ENCODE assay signal across 9 cellular contexts in the genomic region with DNA sequence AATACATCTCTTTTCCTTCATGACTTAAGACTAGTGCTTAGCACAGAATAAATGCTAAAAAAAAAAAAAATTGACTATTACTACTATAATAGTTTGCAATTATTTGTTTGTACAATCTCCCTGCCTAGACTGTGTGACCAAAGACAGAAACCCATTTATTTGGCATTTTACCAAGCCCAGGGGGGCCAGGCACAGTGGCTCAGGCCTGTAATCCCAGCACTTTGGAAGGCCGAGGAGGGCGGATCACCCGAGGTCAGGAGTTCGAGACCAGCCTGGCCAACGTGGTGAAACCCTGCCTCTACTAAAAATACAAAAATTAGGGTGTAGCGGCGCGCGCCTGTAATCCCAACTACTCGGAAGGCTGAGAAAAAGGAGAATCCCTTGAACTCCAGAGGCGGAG. TPM values are rescaled to one million over a fixed set of nuclear protein-coding genes. Genes with fewer than 3 reads are reported as not detected.
DNase-seq lines count a peak whose midpoint lies in the region; ATAC-seq and TF ChIP-seq lines count a peak whose summit lies in the region.
"Had no signal": no experiment of that assay in that cellular context is flagged by ENCODE, and none has a peak within 500 bp of the region (broad histone marks: within the 10 kb centered on the region; RNA-seq: fewer than 3 reads in every experiment).

No MANE protein-coding gene starts in this region.

- CTCF ChIA-PET in OCI-LY7 (lab: Charles Lee; ENCODE audit: unreplicated experiment), result no interaction called here

- TF ChIP-seq CTCF in OCI-LY7 (conservative IDR thresholded peaks at IDR 0.05; ENCODE audit: low read length), result no peak
- TF ChIP-seq CTCF in epithelial cell of esophagus (IDR thresholded peaks at IDR 0.05; ENCODE audit: insufficient read depth, low read depth, low read length, missing control alignments), result no peak
- no peak for TF ChIP-seq CTCF in prostate gland (IDR thresholded peaks at IDR 0.05)
- no peak for TF ChIP-seq CTCF in colonic mucosa (IDR thresholded peaks at IDR 0.05)

- no peak for TF ChIP-seq POLR2A in prostate gland (IDR thresholded peaks at IDR 0.05)

- peaks cover 36% of the 10 kb centered on the region for H3K36me3 ChIP-seq in OCI-LY7 (ENCODE audit: insufficient read depth, low read length)
- H3K36me3 ChIP-seq in prostate gland, result no peaks in the 10 kb centered on the region
- H3K36me3 ChIP-seq in colonic mucosa, result no peaks in the 10 kb centered on the region

- no peak overlapping the region for H2AFZ ChIP-seq in OCI-LY7 (ENCODE audit: low read length)

- POLR2A ChIA-PET in OCI-LY7 (lab: Charles Lee), result interaction anchor here (1.0 to 3.7 kb wide), 3 partner anchors 11 to 18 kb away, joined by 3 to 29 read pairs (median 8); a partner anchor contains a TSS

- 59% methylated on average over 11 of the region's 11 CpGs for WGBS in prostate gland

- H3K4me1 ChIP-seq in OCI-LY7 (ENCODE audit: insufficient read depth, low read length, poor library complexity, severe bottlenecking) (peaks cover 38% of the 10 kb centered on the region), prostate gland (replicated peaks) (peaks cover 5% of the 10 kb centered on the region), colonic mucosa (peaks cover 6% of the 10 kb centered on the region)

- H3K9me3 ChIP-seq in OCI-LY7 (ENCODE audit: low read length) (no peaks in the 10 kb centered on the region), prostate gland (no peaks in the 10 kb centered on the region), colonic mucosa (no peaks in the 10 kb centered on the region)

- H3K27ac ChIP-seq in OCI-LY7 (ENCODE audit: low read depth, low read length, poor library complexity, severe bottlenecking), result peak overlapping the region; percentile 75
- H3K27ac ChIP-seq in prostate gland, result peak overlapping the region in 1 of 2 donors; percentile 88
- no peak overlapping the region for H3K27ac ChIP-seq in colonic mucosa

- intact Hi-C loops in OCI-LY7 (cut with micrococcal nuclease; ENCODE audit: unreplicated experiment), result loop anchor here (5.0 kb wide), 1 partner anchor 317 kb away; no protein-coding TSS in a partner anchor
- intact Hi-C loops in prostate gland (cut with DNase I), result no loop called here
- intact Hi-C loops in colonic mucosa (cut with DNase I), result no loop called here

- no peaks in the 10 kb centered on the region for H3K27me3 ChIP-seq in prostate gland (replicated peaks; ENCODE audit: insufficient read depth)
- no peaks in the 10 kb centered on the region for H3K27me3 ChIP-seq in colonic mucosa

- ATAC-seq in GM21447 (IDR thresholded peaks at IDR 0.05; ENCODE audit: unreplicated experiment), result no peak

- H3K9ac ChIP-seq in colonic mucosa (ENCODE audit: low read depth in 2 of 2, low read length in 2 of 2), result no peak overlapping the region

- H3K4me3 ChIP-seq in OCI-LY7 (ENCODE audit: low read depth, low read length, poor library complexity, severe bottlenecking), result peak overlapping the region; percentile 94
- H3K4me3 ChIP-seq in epithelial cell of esophagus (ENCODE audit: low read length), result peak overlapping the region; percentile 66
- peak overlapping the region; percentile 75 to 84 for H3K4me3 ChIP-seq in prostate gland
- no peak overlapping the region for H3K4me3 ChIP-seq in colonic mucosa

- DNase-seq in EH (ENCODE audit: low read depth) (peak; percentile 20), OCI-LY7 (ENCODE audit: low spot score) (no peak), epithelial cell of esophagus (ENCODE audit: low read depth) (no peak), prostate gland (ENCODE audit: low spot score) (no peak), HT-29 (ENCODE audit: low spot score) (no peak), occipital lobe (lab: John Stamatoyannopoulos, UW) (no peak), colonic mucosa (no peak)
- DNase-seq: NCI-H1436 had no signal

- peaks cover 90% of the 10 kb centered on the region for H3K79me2 ChIP-seq in OCI-LY7 (ENCODE audit: insufficient read depth, low read depth, low read length)

- no peaks in the 10 kb centered on the region for H3K9me2 ChIP-seq in OCI-LY7 (ENCODE audit: insufficient read depth, low read length)

- BruUV-seq in OCI-LY7 (replicated peaks; lab: Mats Ljungman, UMichigan), result no TSS peak

- peak overlapping the region; percentile 80 for H3K4me2 ChIP-seq in OCI-LY7 (ENCODE audit: low read length)

- peaks cover 17% of the 10 kb centered on the region; the same call in 1 of the 2 replicates for H4K20me1 ChIP-seq in OCI-LY7 (ENCODE audit: insufficient read depth, low read length)

RNA-seq across cellular contexts. Expression of a gene that starts 1.4 kb away (rescaled TPM):
- total RNA-seq in OCI-LY7 (2014; rRNA removed; shearing (Covaris generic)), result 25.0 and 26.4 TPM in 2 replicates
- total RNA-seq in OCI-LY7 (2022) (30.3 and 32.1 TPM in 2 replicates), prostate gland (10 to 100 TPM; 14.3 to 23.6 TPM), occipital lobe (130 TPM), colonic mucosa (10 to 100 TPM in 1 of 2 donors, 1 to 10 TPM in 1; 9.9 to 12.3 TPM)
- total RNA-seq in HT-29 (2014; rRNA removed; shearing (Covaris generic)), result 6.3 and 9.5 TPM in 2 replicates

RNA-seq across cellular contexts. Expression of a gene that starts 1.5 kb away (rescaled TPM):
- total RNA-seq in OCI-LY7 (2014; rRNA removed; shearing (Covaris generic)), result 22.7 and 26.9 TPM in 2 replicates
- total RNA-seq in OCI-LY7 (2022) (26.4 and 28.5 TPM in 2 replicates), prostate gland (10 to 100 TPM; 70.3 to 73.2 TPM), occipital lobe (62.5 TPM), colonic mucosa (10 to 100 TPM; 34.2 to 51.9 TPM)
- 34.5 and 39.4 TPM in 2 replicates for total RNA-seq in HT-29 (2014; rRNA removed; shearing (Covaris generic))

RNA-seq across cellular contexts. Expression of a gene that starts 17.8 kb away (rescaled TPM):
- total RNA-seq in OCI-LY7 (2014; rRNA removed; shearing (Covaris generic)), result 15.9 and 17.0 TPM in 2 replicates
- 13.7 and 13.9 TPM in 2 replicates for total RNA-seq in OCI-LY7 (2022)
- total RNA-seq in prostate gland, result 1 to 10 TPM; 1.4 to 3.0 TPM
- total RNA-seq in HT-29 (2014; rRNA removed; shearing (Covaris generic)), result 10.3 and 11.7 TPM in 2 replicates
- total RNA-seq in occipital lobe, result 5.3 TPM
- total RNA-seq in colonic mucosa, result 1 to 10 TPM; 3.2 to 9.6 TPM
